1 cellular context compared by ENCODE assay signal in genomic region chr2:48395658-48396057, GRCh38.
TF ChIP-seq lines count a peak whose summit lies in the region.

No MANE protein-coding gene starts in this region.

TF ChIP-seq in GM12878, 131 proteins besides CTCF, POLR2A, EP300 and RAD21 (continued from another document):
- no peak for TF ChIP-seq MEF2A (IDR thresholded peaks at IDR 0.05; ENCODE audit: insufficient read depth, low read depth, low read length)
- no peak for TF ChIP-seq ZSCAN29 (IDR thresholded peaks at IDR 0.05)
- TF ChIP-seq MTA3 (IDR thresholded peaks at IDR 0.05; ENCODE audit: borderline replicate concordance, low read length), result no peak
- TF ChIP-seq EED (IDR thresholded peaks at IDR 0.05; ENCODE audit: low read depth), result no peak
- no peak for TF ChIP-seq PAX8 (IDR thresholded peaks at IDR 0.05)
- TF ChIP-seq NFYA (IDR thresholded peaks at IDR 0.05; ENCODE audit: borderline replicate concordance, low read depth, low read length), result no peak
- TF ChIP-seq NRF1 (conservative IDR thresholded peaks at IDR 0.05; ENCODE audit: low read depth, low read length), result no peak
- TF ChIP-seq DPF2 (IDR thresholded peaks at IDR 0.05), result no peak
- no peak for TF ChIP-seq IRF5 (IDR thresholded peaks at IDR 0.05; ENCODE audit: borderline replicate concordance)
- TF ChIP-seq E2F8 (IDR thresholded peaks at IDR 0.05; ENCODE audit: low read depth, partially characterized antibody), result no peak
- no peak for TF ChIP-seq GABPA (IDR thresholded peaks at IDR 0.05; ENCODE audit: low read depth)
